ENCODE assay signal across 8 cellular contexts in the genomic region with DNA sequence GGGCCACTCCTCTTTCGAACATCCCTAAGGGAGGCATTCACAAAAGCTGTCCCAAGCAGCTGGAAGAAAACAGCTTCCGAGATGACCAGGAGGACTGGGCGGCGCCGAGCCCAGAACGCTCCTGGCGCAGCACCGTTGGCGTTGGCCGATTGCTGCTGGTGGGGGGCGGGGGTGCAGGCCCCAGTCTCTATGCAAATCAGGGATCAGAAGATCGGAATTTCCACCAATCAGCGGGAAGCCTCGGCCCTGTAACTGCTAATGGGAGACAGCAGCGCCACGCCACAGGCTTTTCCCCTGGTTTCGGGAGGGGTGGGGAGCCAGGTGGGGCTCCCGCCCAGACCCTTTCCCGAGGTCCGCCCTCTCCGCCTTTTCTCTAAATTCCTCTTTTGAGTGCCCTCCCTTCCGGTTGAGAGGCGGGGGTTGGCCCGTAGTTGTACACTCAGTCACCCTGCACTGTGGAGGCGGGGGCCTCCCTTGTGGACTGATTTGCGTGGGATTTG. TPM values are rescaled to one million over a fixed set of nuclear protein-coding genes. Genes with fewer than 3 reads are reported as not detected.
DNase-seq lines count a peak whose midpoint lies in the region; ATAC-seq and TF ChIP-seq lines count a peak whose summit lies in the region.

No MANE protein-coding gene starts in this region.

- TF ChIP-seq EP300 in SK-N-SH (IDR thresholded peaks at IDR 0.05; ENCODE audit: borderline replicate concordance in 1 of 2, low read depth in 1 of 2, low read length in 1 of 2): no peak

- no peaks in the 10 kb centered on the region for H3K9me2 ChIP-seq in SK-N-SH

- no peaks in the 10 kb centered on the region for H3K4me1 ChIP-seq in SK-N-SH (ENCODE audit: control insufficient read depth in 1 of 2, insufficient read depth in 2 of 2, low read depth in 1 of 2, low read length in 1 of 2)

- H3K79me2 ChIP-seq in SK-N-SH (ENCODE audit: insufficient read depth): no peaks in the 10 kb centered on the region

- intact Hi-C loops in activated T-helper 1 cell treated with anti-CD3 and anti-CD28 coated beads, Interleukin-12 subunit alpha, Interleukin-12 subunit beta, Interleukin-2, Interleukin-4 antibody, amounts not matched to agents 30 ng/mL and 10 ng/mL and 1 ng/mL, durations not matched to agents 14 hours and 24 hours and 36 hours (cut with micrococcal nuclease): no loop called here

- no peak overlapping the region for H2AFZ ChIP-seq in SK-N-SH (ENCODE audit: low read depth)

- H3K27ac ChIP-seq in SK-N-SH (ENCODE audit: low read depth in 2 of 2, low read length in 1 of 2): no peak overlapping the region

- H3K27ac Mint-ChIP-seq in activated T-helper 1 cell treated with anti-CD3 and anti-CD28 coated beads, Interleukin-12 subunit alpha, Interleukin-12 subunit beta, Interleukin-2, Interleukin-4 antibody, amounts not matched to agents 30 ng/mL and 10 ng/mL and 1 ng/mL, durations not matched to agents 14 hours and 24 hours and 36 hours: peak overlapping the region; percentile 50
- H3K27ac Mint-ChIP-seq in glutamatergic neuron (ENCODE audit: unreplicated experiment): peak overlapping the region; percentile 95

- POLR2A ChIA-PET in SK-N-SH (lab: Yijun Ruan, JAX): no interaction called here

- H3K27me3 Mint-ChIP-seq in activated T-helper 1 cell treated with anti-CD3 and anti-CD28 coated beads, Interleukin-12 subunit alpha, Interleukin-12 subunit beta, Interleukin-2, Interleukin-4 antibody, amounts not matched to agents 30 ng/mL and 10 ng/mL and 1 ng/mL, durations not matched to agents 14 hours and 24 hours and 36 hours (ENCODE audit: insufficient read depth): no peaks in the 10 kb centered on the region
- peaks cover 5% of the 10 kb centered on the region for H3K27me3 Mint-ChIP-seq in glutamatergic neuron (ENCODE audit: unreplicated experiment)

- H3K9me3 Mint-ChIP-seq in activated T-helper 1 cell treated with anti-CD3 and anti-CD28 coated beads, Interleukin-12 subunit alpha, Interleukin-12 subunit beta, Interleukin-2, Interleukin-4 antibody, amounts not matched to agents 30 ng/mL and 10 ng/mL and 1 ng/mL, durations not matched to agents 14 hours and 24 hours and 36 hours: no peaks in the 10 kb centered on the region
- no peaks in the 10 kb centered on the region for H3K9me3 Mint-ChIP-seq in glutamatergic neuron (ENCODE audit: unreplicated experiment)

- H3K4me3 ChIP-seq in SK-N-SH (ENCODE audit: low read depth in 2 of 2, low read length in 1 of 2): no peak overlapping the region

- no peak overlapping the region for H3K4me2 ChIP-seq in SK-N-SH

- peaks cover 48% of the 10 kb centered on the region for H3K36me3 Mint-ChIP-seq in activated T-helper 1 cell treated with anti-CD3 and anti-CD28 coated beads, Interleukin-12 subunit alpha, Interleukin-12 subunit beta, Interleukin-2, Interleukin-4 antibody, amounts not matched to agents 30 ng/mL and 10 ng/mL and 1 ng/mL, durations not matched to agents 14 hours and 24 hours and 36 hours (ENCODE audit: low read depth)
- H3K36me3 Mint-ChIP-seq in glutamatergic neuron (ENCODE audit: unreplicated experiment): no peaks in the 10 kb centered on the region

- H4K20me1 ChIP-seq in SK-N-SH (ENCODE audit: insufficient read depth): no peaks in the 10 kb centered on the region

- WGBS in SK-N-SH (ENCODE audit: low lambda C conversion rate): 85% methylated on average over 21 of the region's 26 CpGs

- TF ChIP-seq CTCF in glutamatergic neuron (IDR thresholded peaks at IDR 0.05; ENCODE audit: partially characterized antibody, unreplicated experiment) (no peak), SK-N-SH (IDR thresholded peaks at IDR 0.05) (no peak)

- H3K4me1 Mint-ChIP-seq in activated T-helper 1 cell treated with anti-CD3 and anti-CD28 coated beads, Interleukin-12 subunit alpha, Interleukin-12 subunit beta, Interleukin-2, Interleukin-4 antibody, amounts not matched to agents 30 ng/mL and 10 ng/mL and 1 ng/mL, durations not matched to agents 14 hours and 24 hours and 36 hours (ENCODE audit: low read depth): peaks cover 38% of the 10 kb centered on the region
- H3K4me1 Mint-ChIP-seq in glutamatergic neuron (ENCODE audit: low read depth, unreplicated experiment): peaks cover 13% of the 10 kb centered on the region

- peaks cover 29 to 34% of the 10 kb centered on the region in 2 experiments for H3K36me3 ChIP-seq in SK-N-SH (replicated peaks in 1 of 2; ENCODE audit: control insufficient read depth in 1 of 2, insufficient read depth in 2 of 2, low read length in 1 of 2)

- H3F3A ChIP-seq in SK-N-SH (replicated peaks; ENCODE audit: insufficient read depth): no peaks in the 10 kb centered on the region

- no peak overlapping the region for H3K9ac ChIP-seq in SK-N-SH

- no peak for TF ChIP-seq RAD21 in SK-N-SH (IDR thresholded peaks at IDR 0.05; ENCODE audit: low read length)

- DNase-seq in Daoy (ENCODE audit: low read depth): peak; percentile 84
- DNase-seq in activated T-helper 1 cell treated with anti-CD3 and anti-CD28 coated beads, Interleukin-12 subunit alpha, Interleukin-12 subunit beta, Interleukin-2, Interleukin-4 antibody, amounts not matched to agents 30 ng/mL and 10 ng/mL and 1 ng/mL, durations not matched to agents 14 hours and 24 hours and 36 hours (ENCODE audit: low spot score): no peak
- DNase-seq in glutamatergic neuron: peak; percentile 85
- DNase-seq in nucleus accumbens (lab: John Stamatoyannopoulos, UW): peak in 43 of 56 donors; percentile 12 to 82 (median 47)
- no peak for DNase-seq in SK-N-SH
- DNase-seq in NCI-H2029 (lab: John Stamatoyannopoulos, UW): no peak

- H3K4me3 Mint-ChIP-seq in activated T-helper 1 cell treated with anti-CD3 and anti-CD28 coated beads, Interleukin-12 subunit alpha, Interleukin-12 subunit beta, Interleukin-2, Interleukin-4 antibody, amounts not matched to agents 30 ng/mL and 10 ng/mL and 1 ng/mL, durations not matched to agents 14 hours and 24 hours and 36 hours: peak overlapping the region; percentile 25
- H3K4me3 Mint-ChIP-seq in glutamatergic neuron (ENCODE audit: unreplicated experiment): peak overlapping the region; percentile 88

- peak; percentile 34 for ATAC-seq in HG03108 (IDR thresholded peaks at IDR 0.05; ENCODE audit: unreplicated experiment)
- no peak for ATAC-seq in HG02973 (IDR thresholded peaks at IDR 0.05; ENCODE audit: unreplicated experiment)

- CTCF ChIA-PET in SK-N-SH (lab: Yijun Ruan, JAX): no interaction called here

- no peaks in the 10 kb centered on the region for H3K9me3 ChIP-seq in SK-N-SH

- H3K27me3 ChIP-seq in SK-N-SH (ENCODE audit: insufficient read depth): no peaks in the 10 kb centered on the region

TF ChIP-seq in SK-N-SH, 30 proteins besides CTCF, POLR2A, EP300 and RAD21:
- TF ChIP-seq GATA2 (CRISPR knock-in tag; IDR thresholded peaks at IDR 0.05) (no peak), TCF12 (IDR thresholded peaks at IDR 0.05) (no peak), SMC3 (IDR thresholded peaks at IDR 0.05; ENCODE audit: low read depth, low read length) (no peak), GABPA (IDR thresholded peaks at IDR 0.05; ENCODE audit: low read depth) (no peak), RFX5 (IDR thresholded peaks at IDR 0.05; ENCODE audit: low read length) (no peak)
- TF ChIP-seq, protein P1, sequence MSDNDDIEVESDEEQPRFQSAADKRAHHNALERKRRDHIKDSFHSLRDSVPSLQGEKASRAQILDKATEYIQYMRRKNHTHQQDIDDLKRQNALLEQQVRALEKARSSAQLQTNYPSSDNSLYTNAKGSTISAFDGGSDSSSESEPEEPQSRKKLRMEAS (IDR thresholded peaks at IDR 0.05; ENCODE audit: low read depth): no peak
- TF ChIP-seq, protein P2, sequence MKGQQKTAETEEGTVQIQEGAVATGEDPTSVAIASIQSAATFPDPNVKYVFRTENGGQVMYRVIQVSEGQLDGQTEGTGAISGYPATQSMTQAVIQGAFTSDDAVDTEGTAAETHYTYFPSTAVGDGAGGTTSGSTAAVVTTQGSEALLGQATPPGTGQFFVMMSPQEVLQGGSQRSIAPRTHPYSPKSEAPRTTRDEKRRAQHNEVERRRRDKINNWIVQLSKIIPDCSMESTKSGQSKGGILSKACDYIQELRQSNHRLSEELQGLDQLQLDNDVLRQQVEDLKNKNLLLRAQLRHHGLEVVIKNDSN (IDR thresholded peaks at IDR 0.05; ENCODE audit: borderline replicate concordance, low read depth): no peak
TF ChIP-seq in SK-N-SH: peak in this region for 0.

RNA-seq across cellular contexts. Expression of a gene that starts 27.0 kb away (rescaled TPM):
- 30.0 and 35.8 TPM in 2 replicates for total RNA-seq in Daoy (2014; rRNA removed; shearing (Covaris generic))
- 59.4 and 61.6 TPM in 2 replicates for total RNA-seq in activated T-helper 1 cell treated with anti-CD3 and anti-CD28 coated beads, Interleukin-12 subunit alpha, Interleukin-12 subunit beta, Interleukin-2, Interleukin-4 antibody, amounts not matched to agents 30 ng/mL and 10 ng/mL and 1 ng/mL, durations not matched to agents 14 hours and 24 hours and 36 hours
- total RNA-seq in glutamatergic neuron (ENCODE audit: unreplicated experiment): 37.7 TPM
- polyA plus RNA-seq in SK-N-SH (2012; rRNA removed): 29.0 and 32.4 TPM in 2 replicates
- polyA plus RNA-seq in SK-N-SH (2012; cell fraction: cytosol; rRNA removed): 33.5 and 34.7 TPM in 2 replicates
- polyA plus RNA-seq in SK-N-SH (2012; cell fraction: nucleus; rRNA removed): 22.5 and 25.0 TPM in 2 replicates

RNA-seq across cellular contexts. Expression of a gene that starts 56.2 kb away (rescaled TPM):
- 215 and 218 TPM in 2 replicates for total RNA-seq in Daoy (2014; rRNA removed; shearing (Covaris generic))
- total RNA-seq in activated T-helper 1 cell treated with anti-CD3 and anti-CD28 coated beads, Interleukin-12 subunit alpha, Interleukin-12 subunit beta, Interleukin-2, Interleukin-4 antibody, amounts not matched to agents 30 ng/mL and 10 ng/mL and 1 ng/mL, durations not matched to agents 14 hours and 24 hours and 36 hours: 157 and 160 TPM in 2 replicates
- total RNA-seq in glutamatergic neuron (ENCODE audit: unreplicated experiment): 152 TPM
- 111 and 114 TPM in 2 replicates for polyA plus RNA-seq in SK-N-SH (2012; rRNA removed)
- polyA plus RNA-seq in SK-N-SH (2012; cell fraction: cytosol; rRNA removed): 96.5 and 100 TPM in 2 replicates
- polyA plus RNA-seq in SK-N-SH (2012; cell fraction: nucleus; rRNA removed): 112 and 138 TPM in 2 replicates

Comparison
In these comparisons a context has a peak if more than half of its experiments do, and no peak if none do; other contexts are left out.
1. DNase-seq: peak in Daoy (single experiment), glutamatergic neuron (single experiment) and nucleus accumbens (43 of 56); none in activated T-helper 1 cell treated with anti-CD3 and anti-CD28 coated beads, Interleukin-12 subunit alpha, Interleukin-12 subunit beta, Interleukin-2, Interleukin-4 antibody, amounts not matched to agents 30 ng/mL and 10 ng/mL and 1 ng/mL, durations not matched to agents 14 hours and 24 hours and 36 hours (single experiment), SK-N-SH (single experiment) and NCI-H2029 (single experiment).